Comparison of ENCODE assay signal across 8 cellular contexts in genomic region chr3:183635431-183636220, GRCh38. TPM values are rescaled to one million over a fixed set of nuclear protein-coding genes. Genes with fewer than 3 reads are reported as not detected.
DNase-seq lines count a peak whose midpoint lies in the region; ATAC-seq and TF ChIP-seq lines count a peak whose summit lies in the region.

Gene KLHL24, plus strand, starts transcription at chr3:183635623. Its CDS starts 14,734 bp downstream, at chr3:183650357.

- ATAC-seq in HG02759 (IDR thresholded peaks at IDR 0.05; ENCODE audit: unreplicated experiment) (peak; percentile 83), Right ventricle myocardium superior (ENCODE audit: poor library complexity) (peak; percentile 89)
- peak; percentile 86 for ATAC-seq in activated naive CD8-positive, alpha-beta T cell treated with anti-CD3 and anti-CD28 coated beads, Interleukin-2, amount 50 U/mL, for 24 hours

- H3K9me3 ChIP-seq in SU-DHL-6 (ENCODE audit: insufficient read depth, low read length), result no peaks in the 10 kb centered on the region
- H3K9me3 ChIP-seq in parathyroid adenoma (ENCODE audit: control insufficient read depth, low read length), result no peaks in the 10 kb centered on the region
- H3K9me3 ChIP-seq in tibial nerve, result no peaks in the 10 kb centered on the region

- H3K4me1 Mint-ChIP-seq in activated naive CD8-positive, alpha-beta T cell treated with anti-CD3 and anti-CD28 coated beads, Interleukin-2, amount 50 U/mL, for 24 hours, result peaks cover 44% of the 10 kb centered on the region

- no peaks in the 10 kb centered on the region for H3K9me3 Mint-ChIP-seq in activated naive CD8-positive, alpha-beta T cell treated with anti-CD3 and anti-CD28 coated beads, Interleukin-2, amount 50 U/mL, for 24 hours

- H3K36me3 Mint-ChIP-seq in activated naive CD8-positive, alpha-beta T cell treated with anti-CD3 and anti-CD28 coated beads, Interleukin-2, amount 50 U/mL, for 24 hours (ENCODE audit: low read depth), result no peaks in the 10 kb centered on the region

- no peaks in the 10 kb centered on the region for H3K9me2 ChIP-seq in SU-DHL-6 (replicated peaks; ENCODE audit: insufficient read depth, low read length)

- peak; percentile 98 to 100 for TF ChIP-seq POLR2A in tibial nerve (IDR thresholded peaks at IDR 0.05)

- H3K4me3 ChIP-seq in GM12865 (ENCODE audit: low read depth, low read length), result peak within 1 kb of the TSS; percentile 57
- peak within 1 kb of the TSS; percentile 78 for H3K4me3 ChIP-seq in SU-DHL-6 (ENCODE audit: insufficient read depth, low read length, poor library complexity, severe bottlenecking)
- H3K4me3 ChIP-seq in parathyroid adenoma (ENCODE audit: low read depth, low read length), result peak within 1 kb of the TSS; percentile 99
- H3K4me3 ChIP-seq in tibial nerve, result peak within 1 kb of the TSS; percentile 80 to 97 (median 88)

- no peaks in the 10 kb centered on the region for H3K4me1 ChIP-seq in parathyroid adenoma
- peaks cover 0 to 29% (median 10%) of the 10 kb centered on the region in 4 donors for H3K4me1 ChIP-seq in tibial nerve

- H3K9ac ChIP-seq in SU-DHL-6 (ENCODE audit: low read length) (peak within 1 kb of the TSS; percentile 70), parathyroid adenoma (peak within 1 kb of the TSS; percentile 96)

- no peaks in the 10 kb centered on the region for H4K20me1 ChIP-seq in SU-DHL-6 (ENCODE audit: low read depth, low read length)

- peak; percentile 83 to 100 for TF ChIP-seq EP300 in tibial nerve (IDR thresholded peaks at IDR 0.05)

- no peaks in the 10 kb centered on the region for H3K27me3 Mint-ChIP-seq in activated naive CD8-positive, alpha-beta T cell treated with anti-CD3 and anti-CD28 coated beads, Interleukin-2, amount 50 U/mL, for 24 hours

- H3F3A ChIP-seq in SU-DHL-6 (ENCODE audit: insufficient read depth), result peaks cover 7% of the 10 kb centered on the region

- DNase-seq in GM12865 (ENCODE audit: low read depth) (peak; percentile 93), NCI-H128 (lab: John Stamatoyannopoulos, UW; ENCODE audit: unreplicated experiment) (peak; percentile 95), Right ventricle myocardium superior (peak; percentile 95), tibial nerve (ENCODE audit: low spot score in 2 of 2) (peak; percentile 87 to 89)
- DNase-seq in activated naive CD8-positive, alpha-beta T cell treated with anti-CD3 and anti-CD28 coated beads, Interleukin-2, amount 50 U/mL, for 24 hours, result peak; percentile 91

- H3K27me3 ChIP-seq in SU-DHL-6 (ENCODE audit: low read length), result no peaks in the 10 kb centered on the region
- H3K27me3 ChIP-seq in parathyroid adenoma (ENCODE audit: control insufficient read depth, insufficient read depth, low read length), result no peaks in the 10 kb centered on the region
- no peaks in the 10 kb centered on the region for H3K27me3 ChIP-seq in tibial nerve

- H3K27ac ChIP-seq in SU-DHL-6 (ENCODE audit: low read depth, low read length) (peak within 1 kb of the TSS; percentile 81), parathyroid adenoma (peak within 1 kb of the TSS; percentile 99), tibial nerve (peak within 1 kb of the TSS; percentile 98 to 100 (median 100))

- H3K79me2 ChIP-seq in SU-DHL-6 (ENCODE audit: insufficient read depth, low read length) (peaks cover 14% of the 10 kb centered on the region), parathyroid adenoma (peaks cover 31% of the 10 kb centered on the region)

- no peak for TF ChIP-seq CTCF in GM12865 (IDR thresholded peaks at IDR 0.05; ENCODE audit: insufficient read depth, low read depth, low read length, missing control alignments)
- TF ChIP-seq CTCF in SU-DHL-6 (IDR thresholded peaks at IDR 0.05; ENCODE audit: insufficient read depth, low read length, poor library complexity, severe bottlenecking), result no peak
- no peak for TF ChIP-seq CTCF in parathyroid adenoma (IDR thresholded peaks at IDR 0.05)
- peak in 2 of 5 experiments; percentile 23 to 40 for TF ChIP-seq CTCF in tibial nerve (IDR thresholded peaks at IDR 0.05)

- H3K4me3 Mint-ChIP-seq in activated naive CD8-positive, alpha-beta T cell treated with anti-CD3 and anti-CD28 coated beads, Interleukin-2, amount 50 U/mL, for 24 hours, result peak within 1 kb of the TSS; percentile 85

- H3K36me3 ChIP-seq in SU-DHL-6 (ENCODE audit: low read length), result no peaks in the 10 kb centered on the region
- no peaks in the 10 kb centered on the region for H3K36me3 ChIP-seq in parathyroid adenoma (ENCODE audit: control insufficient read depth, insufficient read depth, low read length)
- no peaks in the 10 kb centered on the region for H3K36me3 ChIP-seq in tibial nerve

- intact Hi-C loops in Right ventricle myocardium superior (cut with DNase I), result loop anchor here (5.0 to 10.0 kb wide), 2 partner anchors 131 to 372 kb away; no protein-coding TSS in a partner anchor

- H3K27ac Mint-ChIP-seq in activated naive CD8-positive, alpha-beta T cell treated with anti-CD3 and anti-CD28 coated beads, Interleukin-2, amount 50 U/mL, for 24 hours, result peak within 1 kb of the TSS; percentile 96

- H2AFZ ChIP-seq in SU-DHL-6 (ENCODE audit: low read depth, low read length, severe bottlenecking), result peak within 1 kb of the TSS; percentile 92
- H2AFZ ChIP-seq in parathyroid adenoma, result peak within 1 kb of the TSS; percentile 72

- 0% methylated on average over 45 of the region's 76 CpGs; no CpG with 5 or more reads in 1 of the 2 donors for WGBS in tibial nerve, 2 donors

- H3K4me2 ChIP-seq in SU-DHL-6 (ENCODE audit: low read depth, low read length, poor library complexity, severe bottlenecking), result peak within 1 kb of the TSS; percentile 90
- peak within 1 kb of the TSS; percentile 77 for H3K4me2 ChIP-seq in parathyroid adenoma (ENCODE audit: low read length)

RNA-seq across cellular contexts. Expression of gene KLHL24, which starts in this region (rescaled TPM):
- total RNA-seq in Right ventricle myocardium superior (249 TPM), tibial nerve (100 to 1,000 TPM in 1 of 4 donors, 10 to 100 TPM in 3; 42.6 to 125 (median 92.5) TPM)

Comparison
In these comparisons a context has a peak if more than half of its experiments do, and no peak if none do; other contexts are left out.
1. Peak in every context shown above with its lines: DNase-seq, ATAC-seq, H3K4me3 ChIP-seq and H3K27ac ChIP-seq.